Comparison of ENCODE assay signal across 1 cellular context in the genomic region with DNA sequence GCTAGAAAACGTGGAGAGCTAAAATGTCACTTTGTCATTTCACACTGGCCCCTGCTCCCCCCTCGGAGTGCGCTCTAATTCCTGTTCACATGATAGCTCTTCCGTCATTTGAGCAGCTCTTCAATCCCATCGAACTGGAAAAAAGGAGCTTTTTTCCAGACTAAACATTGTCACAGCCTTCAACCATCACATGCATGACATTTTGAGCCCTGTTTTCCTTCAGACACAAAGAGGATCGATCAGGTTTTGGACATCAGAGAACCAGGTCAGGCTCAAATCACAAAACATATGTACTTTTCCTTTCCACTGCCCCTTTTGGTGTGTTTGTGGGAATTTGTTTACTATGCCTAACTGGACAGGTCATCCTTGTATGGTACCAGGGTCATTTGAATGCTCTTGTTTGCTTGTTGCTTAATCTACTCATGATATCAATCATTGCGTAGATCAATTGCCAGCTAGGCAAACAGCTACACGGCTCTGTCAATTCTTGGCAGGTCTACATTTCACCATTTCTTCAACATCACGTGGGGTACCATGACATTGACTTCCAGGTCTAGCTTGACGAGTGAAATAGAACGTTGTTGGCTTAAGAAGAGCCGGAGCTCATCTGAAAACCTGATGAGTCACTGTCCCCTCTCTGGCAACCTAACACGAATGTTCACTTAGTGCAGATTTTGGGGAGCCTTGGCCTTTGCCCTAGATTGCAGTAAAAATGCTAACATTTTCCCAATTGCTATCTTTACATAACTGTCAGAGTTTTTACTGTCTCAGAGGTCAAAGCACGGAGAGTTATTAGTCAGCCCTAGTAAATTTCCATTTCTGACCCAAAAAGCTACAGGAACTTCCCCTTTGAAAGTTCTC.
A peak's percentile ranks its signal among the peaks of the same experiment; 100 is the strongest.
TF ChIP-seq lines count a peak whose summit lies in the region.

No MANE protein-coding gene starts in this region.

TF ChIP-seq in GM12878, 131 proteins besides CTCF, POLR2A, EP300 and RAD21 (continued from another document):
- TF ChIP-seq ATF2 (IDR thresholded peaks at IDR 0.05; ENCODE audit: low read length), result 0 out of 2 replicates have a peak, but pooled peaks have one; percentile 54
- TF ChIP-seq ELK1 (IDR thresholded peaks at IDR 0.05; ENCODE audit: low read depth, low read length), result no peak
- no peak for TF ChIP-seq SREBF1 (IDR thresholded peaks at IDR 0.05; ENCODE audit: low read length)
- TF ChIP-seq RELA (IDR thresholded peaks at IDR 0.05; ENCODE audit: borderline replicate concordance, partially characterized antibody), result no peak
- no peak; the same call in 1 of the 2 replicates for TF ChIP-seq RUNX3 (IDR thresholded peaks at IDR 0.05; ENCODE audit: low read length)
- no peak for TF ChIP-seq YBX1 (IDR thresholded peaks at IDR 0.05)
- TF ChIP-seq POU2F2 (IDR thresholded peaks at IDR 0.05; ENCODE audit: borderline replicate concordance, low read depth, low read length), result no peak
